In the genomic region with DNA sequence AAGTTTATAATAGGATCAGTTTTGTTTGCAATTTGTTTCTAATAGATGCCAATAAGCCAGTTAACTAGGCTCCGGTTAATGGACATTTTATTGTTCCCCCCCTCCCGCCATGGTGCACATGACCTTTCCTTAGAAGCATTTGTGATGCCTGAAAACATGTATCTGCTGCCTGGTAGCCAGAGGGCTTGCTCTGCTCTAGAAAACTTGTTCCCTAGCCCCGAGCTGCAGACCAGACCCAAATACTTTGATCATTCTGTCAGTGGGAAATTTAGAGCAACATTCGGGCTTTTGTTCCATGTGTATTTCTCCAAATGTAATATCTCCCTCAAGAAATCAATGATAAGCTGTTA, we compare ENCODE assay signal across 1 cellular context.
TF ChIP-seq lines count a peak whose summit lies in the region.

No MANE protein-coding gene starts in this region.

TF ChIP-seq in HEK293, 187 proteins besides CTCF, POLR2A, EP300 and RAD21 (continued from another document):
- TF ChIP-seq, protein P1, sequence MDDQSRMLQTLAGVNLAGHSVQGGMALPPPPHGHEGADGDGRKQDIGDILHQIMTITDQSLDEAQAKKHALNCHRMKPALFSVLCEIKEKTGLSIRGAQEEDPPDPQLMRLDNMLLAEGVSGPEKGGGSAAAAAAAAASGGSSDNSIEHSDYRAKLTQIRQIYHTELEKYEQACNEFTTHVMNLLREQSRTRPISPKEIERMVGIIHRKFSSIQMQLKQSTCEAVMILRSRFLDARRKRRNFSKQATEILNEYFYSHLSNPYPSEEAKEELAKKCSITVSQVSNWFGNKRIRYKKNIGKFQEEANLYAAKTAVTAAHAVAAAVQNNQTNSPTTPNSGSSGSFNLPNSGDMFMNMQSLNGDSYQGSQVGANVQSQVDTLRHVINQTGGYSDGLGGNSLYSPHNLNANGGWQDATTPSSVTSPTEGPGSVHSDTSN (CRISPR knock-in tag; IDR thresholded peaks at IDR 0.05): no peak
- TF ChIP-seq, protein P2, sequence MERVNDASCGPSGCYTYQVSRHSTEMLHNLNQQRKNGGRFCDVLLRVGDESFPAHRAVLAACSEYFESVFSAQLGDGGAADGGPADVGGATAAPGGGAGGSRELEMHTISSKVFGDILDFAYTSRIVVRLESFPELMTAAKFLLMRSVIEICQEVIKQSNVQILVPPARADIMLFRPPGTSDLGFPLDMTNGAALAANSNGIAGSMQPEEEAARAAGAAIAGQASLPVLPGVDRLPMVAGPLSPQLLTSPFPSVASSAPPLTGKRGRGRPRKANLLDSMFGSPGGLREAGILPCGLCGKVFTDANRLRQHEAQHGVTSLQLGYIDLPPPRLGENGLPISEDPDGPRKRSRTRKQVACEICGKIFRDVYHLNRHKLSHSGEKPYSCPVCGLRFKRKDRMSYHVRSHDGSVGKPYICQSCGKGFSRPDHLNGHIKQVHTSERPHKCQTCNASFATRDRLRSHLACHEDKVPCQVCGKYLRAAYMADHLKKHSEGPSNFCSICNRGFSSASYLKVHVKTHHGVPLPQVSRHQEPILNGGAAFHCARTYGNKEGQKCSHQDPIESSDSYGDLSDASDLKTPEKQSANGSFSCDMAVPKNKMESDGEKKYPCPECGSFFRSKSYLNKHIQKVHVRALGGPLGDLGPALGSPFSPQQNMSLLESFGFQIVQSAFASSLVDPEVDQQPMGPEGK (tag by site-specific recombination; IDR thresholded peaks at IDR 0.05): no peak
- TF ChIP-seq ZNF658 (tag by site-specific recombination; IDR thresholded peaks at IDR 0.05): no peak
